In the genomic region with DNA sequence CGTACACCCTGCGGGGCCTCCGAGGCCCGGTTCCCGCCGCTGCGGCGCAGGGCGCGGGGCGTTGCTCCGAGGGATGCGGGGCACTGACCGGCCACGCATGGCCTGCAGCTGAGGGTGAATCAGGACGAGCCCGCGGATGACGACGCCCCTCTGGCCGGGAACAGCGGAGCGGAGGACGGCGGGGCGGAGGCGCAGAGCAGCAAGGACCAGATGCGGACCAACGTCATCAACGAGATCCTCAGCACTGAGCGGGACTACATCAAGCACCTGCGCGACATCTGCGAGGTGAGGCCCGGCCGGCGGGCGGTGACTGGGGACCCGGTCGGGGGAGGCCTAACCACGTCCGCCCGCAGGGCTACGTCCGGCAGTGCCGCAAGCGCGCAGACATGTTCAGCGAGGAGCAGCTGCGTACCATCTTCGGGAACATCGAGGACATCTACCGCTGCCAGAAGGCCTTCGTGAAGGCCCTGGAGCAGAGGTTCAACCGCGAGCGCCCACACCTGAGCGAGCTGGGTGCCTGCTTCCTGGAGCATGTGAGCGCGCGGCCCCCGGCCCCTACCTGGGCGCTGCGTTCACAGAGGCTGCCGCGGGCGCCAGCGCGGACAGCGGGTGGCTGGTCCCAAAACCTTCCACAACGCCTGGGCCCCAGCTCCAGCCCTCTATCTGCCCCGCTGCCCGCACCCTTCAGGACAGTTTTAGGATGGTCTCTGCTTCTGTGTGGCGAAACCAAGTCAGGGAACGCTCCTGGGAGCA, we compare ENCODE assay signal across 11 cellular contexts. TPM values are rescaled to one million over a fixed set of nuclear protein-coding genes. Genes with fewer than 3 reads are reported as not detected.
A peak's percentile ranks its signal among the peaks of the same experiment; 100 is the strongest.
DNase-seq lines count a peak whose midpoint lies in the region; ATAC-seq and TF ChIP-seq lines count a peak whose summit lies in the region.
"Had no signal": no experiment of that assay in that cellular context is flagged by ENCODE, and none has a peak within 500 bp of the region (broad histone marks: within the 10 kb centered on the region; RNA-seq: fewer than 3 reads in every experiment).

No MANE protein-coding gene starts in this region.

- intact Hi-C loops in left cardiac atrium (cut with DNase I) = no loop called here
- intact Hi-C loops in Right ventricle myocardium inferior (cut with DNase I) = no loop called here
- intact Hi-C loops in activated naive CD4-positive, alpha-beta T cell treated with anti-CD3 and anti-CD28 coated beads for 36 hours (cut with micrococcal nuclease) = loop anchor here (1.0 to 2.0 kb wide), 3 partner anchors 53 to 243 kb away; a partner anchor contains a TSS

- DNase-seq in left cardiac atrium = no peak
- no peak for DNase-seq in Right ventricle myocardium inferior (ENCODE audit: missing footprints)
- peak; percentile 62 for DNase-seq in activated naive CD4-positive, alpha-beta T cell treated with anti-CD3 and anti-CD28 coated beads for 36 hours
- peak; percentile 58 to 69 for DNase-seq in suprapubic skin (ENCODE audit: low spot score in 2 of 2)
- DNase-seq in effector CD4-positive, alpha-beta T cell = no peak
- DNase-seq: NCI-H510A treated with DMSO at 0.1 percent for 48 hours, SK-N-SH had no signal

- peaks cover 12% of the 10 kb centered on the region for H3K4me1 ChIP-seq in suprapubic skin

- H3K27ac ChIP-seq in layer of hippocampus (ENCODE audit: low read depth, low read length) (peak overlapping the region; percentile 57), suprapubic skin (no peak overlapping the region)
- H3K27ac ChIP-seq: KMS-11 had no signal

- H3K36me3 ChIP-seq in suprapubic skin = peaks cover 42% of the 10 kb centered on the region

- H3K9me3 ChIP-seq in suprapubic skin = no peaks in the 10 kb centered on the region
- H3K9me3 ChIP-seq: SK-N-SH had no signal

- no peak for TF ChIP-seq EP300 in suprapubic skin (IDR thresholded peaks at IDR 0.05)

- no peak for TF ChIP-seq CTCF in suprapubic skin (IDR thresholded peaks at IDR 0.05)

- H3K4me3 Mint-ChIP-seq in activated naive CD4-positive, alpha-beta T cell treated with anti-CD3 and anti-CD28 coated beads for 36 hours = peak overlapping the region; percentile 54

- no peak for TF ChIP-seq POLR2A in suprapubic skin (IDR thresholded peaks at IDR 0.05)

- no peaks in the 10 kb centered on the region for H3K36me3 Mint-ChIP-seq in activated naive CD4-positive, alpha-beta T cell treated with anti-CD3 and anti-CD28 coated beads for 36 hours (ENCODE audit: low read depth)

- H3K27me3 ChIP-seq in layer of hippocampus (ENCODE audit: control insufficient read depth, insufficient read depth, low read length) = no peaks in the 10 kb centered on the region
- H3K27me3 ChIP-seq in suprapubic skin = peaks cover 5% of the 10 kb centered on the region

- H3K9me3 Mint-ChIP-seq in activated naive CD4-positive, alpha-beta T cell treated with anti-CD3 and anti-CD28 coated beads for 36 hours = no peaks in the 10 kb centered on the region

- H3K4me3 ChIP-seq in suprapubic skin = peak overlapping the region; percentile 26

- CTCF ChIA-PET in activated naive CD4-positive, alpha-beta T cell treated with anti-CD3 and anti-CD28 coated beads for 36 hours (lab: Charles Lee) = interaction anchor here (1.2 to 1.7 kb wide), 2 partner anchors 53 to 167 kb away, joined by 6 to 8 read pairs; a partner anchor contains a TSS

- peaks cover 29% of the 10 kb centered on the region for H3K4me1 Mint-ChIP-seq in activated naive CD4-positive, alpha-beta T cell treated with anti-CD3 and anti-CD28 coated beads for 36 hours (ENCODE audit: low read depth)

- H3K27me3 Mint-ChIP-seq in activated naive CD4-positive, alpha-beta T cell treated with anti-CD3 and anti-CD28 coated beads for 36 hours (ENCODE audit: low read depth) = peaks cover 4% of the 10 kb centered on the region

- WGBS in suprapubic skin = 74% methylated on average over 19 of the region's 75 CpGs

- H3K27ac Mint-ChIP-seq in activated naive CD4-positive, alpha-beta T cell treated with anti-CD3 and anti-CD28 coated beads for 36 hours = no peak overlapping the region

- ATAC-seq in left cardiac atrium (peak; percentile 5 to 15), Right ventricle myocardium inferior (no peak), GM19351 (IDR thresholded peaks at IDR 0.05; ENCODE audit: unreplicated experiment) (no peak), HG02763 (IDR thresholded peaks at IDR 0.05; ENCODE audit: unreplicated experiment) (no peak)

RNA-seq across cellular contexts. Expression of a gene that starts 53.2 kb away (rescaled TPM):
- total RNA-seq in left cardiac atrium (10 to 100 TPM; 78.7 to 94.7 TPM), Right ventricle myocardium inferior (85.6 TPM), suprapubic skin (100 to 1,000 TPM in 2 of 4 donors, 10 to 100 TPM in 2; 70.4 to 130 (median 99.0) TPM)
- total RNA-seq in activated naive CD4-positive, alpha-beta T cell treated with anti-CD3 and anti-CD28 coated beads for 36 hours = 10 to 100 TPM; 52.7 to 55.0 TPM

Comparison
In these comparisons a context has a peak if more than half of its experiments do, and no peak if none do; other contexts are left out.
1. ATAC-seq: peak in left cardiac atrium (2 of 2); none in Right ventricle myocardium inferior (single experiment), GM19351 (single experiment) and HG02763 (single experiment).
2. DNase-seq: peak in activated naive CD4-positive, alpha-beta T cell treated with anti-CD3 and anti-CD28 coated beads for 36 hours (single experiment) and suprapubic skin (2 of 2); none in left cardiac atrium (single experiment), Right ventricle myocardium inferior (single experiment) and effector CD4-positive, alpha-beta T cell (single experiment).